8 cellular contexts compared by ENCODE assay signal in the genomic region with DNA sequence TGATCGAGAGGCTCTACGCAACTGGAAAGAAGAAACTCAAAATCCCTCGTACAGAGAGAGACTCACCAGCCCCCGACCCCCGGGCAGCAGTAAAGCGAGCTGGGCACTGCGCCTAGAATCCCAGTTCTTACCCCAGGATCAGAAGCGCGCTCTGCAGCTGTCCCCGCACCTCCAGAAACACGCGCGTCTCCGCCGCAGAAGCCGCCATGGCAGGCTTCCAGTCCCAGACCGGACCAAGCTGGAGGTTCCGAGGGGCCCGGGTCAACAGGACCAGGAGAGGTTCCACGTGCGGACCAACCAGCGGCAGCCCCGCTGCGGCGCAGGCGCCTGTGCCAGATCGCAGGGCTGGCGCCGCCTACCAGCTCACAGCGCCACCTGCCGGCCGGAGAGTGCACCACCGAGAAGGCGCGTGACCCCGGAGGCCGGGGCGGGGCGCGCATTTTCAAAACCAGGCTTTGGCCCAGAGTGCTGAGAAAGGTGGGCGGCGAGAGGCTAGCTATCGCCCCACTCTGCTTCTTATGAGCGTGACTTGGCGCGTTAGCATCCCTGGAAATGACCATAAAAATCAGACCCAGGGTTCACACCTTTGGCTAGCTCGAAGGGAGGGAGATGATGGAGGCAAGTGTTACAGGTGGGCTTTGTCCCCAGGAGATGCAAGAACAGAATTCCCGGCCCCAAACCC. TPM values are rescaled to one million over a fixed set of nuclear protein-coding genes. Genes with fewer than 3 reads are reported as not detected.
DNase-seq lines count a peak whose midpoint lies in the region; ATAC-seq and TF ChIP-seq lines count a peak whose summit lies in the region.

A gene with protein sequence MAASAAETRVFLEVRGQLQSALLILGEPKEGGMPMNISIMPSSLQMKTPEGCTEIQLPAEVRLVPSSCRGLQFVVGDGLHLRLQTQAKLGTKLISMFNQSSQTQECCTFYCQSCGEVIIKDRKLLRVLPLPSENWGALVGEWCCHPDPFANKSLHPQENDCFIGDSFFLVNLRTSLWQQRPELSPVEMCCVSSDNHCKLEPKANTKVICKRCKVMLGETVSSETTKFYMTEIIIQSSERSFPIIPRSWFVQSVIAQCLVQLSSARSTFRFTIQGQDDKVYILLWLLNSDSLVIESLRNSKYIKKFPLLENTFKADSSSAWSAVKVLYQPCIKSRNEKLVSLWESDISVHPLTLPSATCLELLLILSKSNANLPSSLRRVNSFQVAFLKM (minus strand): TSS at position 331 of the 682 bp plus-strand sequence. CDS start 123 bp downstream, at position 208.

- no peaks in the 10 kb centered on the region for H3K9me3 ChIP-seq in HAP-1
- H3K9me3 ChIP-seq in MG63 = no peaks in the 10 kb centered on the region
- no peaks in the 10 kb centered on the region for H3K9me3 ChIP-seq in upper lobe of left lung

- in situ Hi-C loops in HAP-1 (cut with MboI; ENCODE audit: low sequenced_read_pairs) = loop anchor here (10.0 kb wide), 1 partner anchor 449 kb away; a partner anchor contains a TSS

- H3K36me3 Mint-ChIP-seq in activated naive CD8-positive, alpha-beta T cell treated with anti-CD3 and anti-CD28 coated beads for 36 hours = peaks cover 9% of the 10 kb centered on the region

- no peaks in the 10 kb centered on the region for H3K36me3 ChIP-seq in HAP-1 (replicated peaks)
- H3K36me3 ChIP-seq in MG63 = no peaks in the 10 kb centered on the region; the same call in 1 of the 2 replicates
- no peaks in the 10 kb centered on the region for H3K36me3 ChIP-seq in upper lobe of left lung

- peaks cover 43% of the 10 kb centered on the region for H3K4me1 Mint-ChIP-seq in activated naive CD8-positive, alpha-beta T cell treated with anti-CD3 and anti-CD28 coated beads for 36 hours

- H3K27me3 ChIP-seq in HAP-1 (ENCODE audit: low read depth) (no peaks in the 10 kb centered on the region), MG63 (no peaks in the 10 kb centered on the region), upper lobe of left lung (no peaks in the 10 kb centered on the region)

- peak within 1 kb of the TSS; percentile 88 for H3K4me3 Mint-ChIP-seq in activated naive CD8-positive, alpha-beta T cell treated with anti-CD3 and anti-CD28 coated beads for 36 hours

- H3K27ac Mint-ChIP-seq in activated naive CD8-positive, alpha-beta T cell treated with anti-CD3 and anti-CD28 coated beads for 36 hours = peak within 1 kb of the TSS; percentile 79

- peak; percentile 95 for ATAC-seq in upper lobe of left lung (ENCODE audit: low FRiP score in 2 of 2)

- DNase-seq in GM10266 (ENCODE audit: extremely low spot score) (peak; percentile 88), HAP-1 (ENCODE audit: low spot score in 2 of 2) (peak; percentile 70 to 93), MG63 (peak; percentile 71), SKM-1 (lab: John Stamatoyannopoulos, UW; ENCODE audit: unreplicated experiment) (peak; percentile 49), cardiac septum (ENCODE audit: low spot score) (peak; percentile 95), posterior cingulate gyrus (peak; percentile 81 to 98 (median 90)), upper lobe of left lung (peak; percentile 96 to 98)
- DNase-seq in activated naive CD8-positive, alpha-beta T cell treated with anti-CD3 and anti-CD28 coated beads for 36 hours = peak; percentile 94

- TF ChIP-seq POLR2A in upper lobe of left lung (IDR thresholded peaks at IDR 0.05) = peak in 1 of 4 donors; percentile 60

- WGBS in upper lobe of left lung, 2 donors = 4 to 10% methylated on average over 11 to 22 of the region's 48 CpGs

- no peaks in the 10 kb centered on the region for H3K27me3 Mint-ChIP-seq in activated naive CD8-positive, alpha-beta T cell treated with anti-CD3 and anti-CD28 coated beads for 36 hours

- H3K9me3 Mint-ChIP-seq in activated naive CD8-positive, alpha-beta T cell treated with anti-CD3 and anti-CD28 coated beads for 36 hours = no peaks in the 10 kb centered on the region

- TF ChIP-seq EP300 in upper lobe of left lung (IDR thresholded peaks at IDR 0.05) = no peak

- intact Hi-C loops in cardiac septum (cut with DNase I) (loop anchor here (1.0 to 5.0 kb wide), 3 partner anchors 127 to 447 kb away; a partner anchor contains a TSS), posterior cingulate gyrus (cut with DNase I) (loop anchor here (5.0 kb wide), 2 partner anchors 127 to 447 kb away; a partner anchor contains a TSS)

- H3K4me1 ChIP-seq in HAP-1 (peaks cover 6% of the 10 kb centered on the region; the same call in 1 of the 2 replicates), upper lobe of left lung (peaks cover 21 to 32% (median 29%) of the 10 kb centered on the region in 4 donors)

- peak within 1 kb of the TSS in 3 of 4 donors; percentile 55 to 67 (median 64) for H3K27ac ChIP-seq in upper lobe of left lung

- peak; percentile 99 for TF ChIP-seq CTCF in GM10266 (IDR thresholded peaks at IDR 0.05; ENCODE audit: control insufficient read depth, insufficient read depth, low read depth, missing control alignments)
- TF ChIP-seq CTCF in upper lobe of left lung (IDR thresholded peaks at IDR 0.05) = peak; percentile 95 to 99 (median 98)

- H3K4me3 ChIP-seq in HAP-1 (peak within 1 kb of the TSS; percentile 76), MG63 (peak within 1 kb of the TSS; percentile 92), upper lobe of left lung (peak within 1 kb of the TSS; percentile 50 to 78 (median 72))

RNA-seq across cellular contexts. Expression of the gene that starts here (rescaled TPM):
- 5.0 and 5.9 TPM in 2 replicates for total RNA-seq in MG63 (2014; rRNA removed; shearing (Covaris generic); ENCODE audit: low replicate concordance)
- 1 to 10 TPM; 7.1 to 8.2 TPM for total RNA-seq in activated naive CD8-positive, alpha-beta T cell treated with anti-CD3 and anti-CD28 coated beads for 36 hours
- total RNA-seq in cardiac septum = 2.2 TPM
- 10 to 100 TPM in 2 of 6 donors, 1 to 10 TPM in 4; 4.0 to 20.7 (median 8.7) TPM for total RNA-seq in upper lobe of left lung

Comparison
In these comparisons a context has a peak if more than half of its experiments do, and no peak if none do; other contexts are left out.
1. Peak in every context shown above with its lines: DNase-seq, ATAC-seq, H3K4me3 ChIP-seq and H3K27ac ChIP-seq.